1 cellular context compared by ENCODE assay signal in genomic region chr9:14198544-14199510, GRCh38.
A peak's percentile ranks its signal among the peaks of the same experiment; 100 is the strongest.
TF ChIP-seq lines count a peak whose summit lies in the region.

No MANE protein-coding gene starts in this region.

TF ChIP-seq in HEK293, 187 proteins besides CTCF, POLR2A, EP300 and RAD21 (continued from another document):
- no peak for TF ChIP-seq SCRT2 (tag by site-specific recombination; IDR thresholded peaks at IDR 0.05)
- TF ChIP-seq MZF1 (tag by site-specific recombination; IDR thresholded peaks at IDR 0.05; ENCODE audit: borderline replicate concordance): no peak
- no peak for TF ChIP-seq ZNF654 (tag by site-specific recombination; IDR thresholded peaks at IDR 0.05; ENCODE audit: low read depth)
- TF ChIP-seq ZNF677 (tag by site-specific recombination; IDR thresholded peaks at IDR 0.05): no peak
- TF ChIP-seq ZNF292 (tag by site-specific recombination; IDR thresholded peaks at IDR 0.05; ENCODE audit: borderline replicate concordance, low read depth): no peak
- TF ChIP-seq SP7 (tag by site-specific recombination; IDR thresholded peaks at IDR 0.05): no peak
- no peak for TF ChIP-seq ZNF701 (tag by site-specific recombination; IDR thresholded peaks at IDR 0.05)
- no peak for TF ChIP-seq ZNF521 (tag by site-specific recombination; IDR thresholded peaks at IDR 0.05)
- no peak for TF ChIP-seq ZNF76 (tag by site-specific recombination; IDR thresholded peaks at IDR 0.05; ENCODE audit: borderline replicate concordance, low read depth)
- TF ChIP-seq ZBTB44 (tag by site-specific recombination; IDR thresholded peaks at IDR 0.05): no peak
- TF ChIP-seq ZNF544 (tag by site-specific recombination; IDR thresholded peaks at IDR 0.05): no peak
- TF ChIP-seq IKZF3 (tag by site-specific recombination; IDR thresholded peaks at IDR 0.05): no peak
- no peak for TF ChIP-seq ZNF585B (tag by site-specific recombination; IDR thresholded peaks at IDR 0.05)
- no peak for TF ChIP-seq HIC1 (tag by site-specific recombination; IDR thresholded peaks at IDR 0.05)
- TF ChIP-seq ZNF449 (tag by site-specific recombination; IDR thresholded peaks at IDR 0.05): 0 out of 2 replicates have a peak, but pooled peaks have one; percentile 43
- peak; percentile 34 for TF ChIP-seq ZNF335 (tag by site-specific recombination; conservative IDR thresholded peaks at IDR 0.05)
- no peak for TF ChIP-seq ZFHX2 (tag by site-specific recombination; conservative IDR thresholded peaks at IDR 0.05)
- no peak for TF ChIP-seq ZNF37A (tag by site-specific recombination; IDR thresholded peaks at IDR 0.05)
- no peak for TF ChIP-seq ZBTB49 (tag by site-specific recombination; IDR thresholded peaks at IDR 0.05; ENCODE audit: low read depth)
- TF ChIP-seq PRDM2 (tag by site-specific recombination; IDR thresholded peaks at IDR 0.05; ENCODE audit: borderline replicate concordance): no peak
- no peak for TF ChIP-seq ZNF274 (IDR thresholded peaks at IDR 0.05; ENCODE audit: low read length)
- no peak for TF ChIP-seq ZNF274 (tag by site-specific recombination; IDR thresholded peaks at IDR 0.05; ENCODE audit: borderline replicate concordance)
- TF ChIP-seq ZNF354C (tag by site-specific recombination; IDR thresholded peaks at IDR 0.05; ENCODE audit: borderline replicate concordance, low read depth): no peak
- no peak for TF ChIP-seq ZNF639 (tag by site-specific recombination; IDR thresholded peaks at IDR 0.05)
- TF ChIP-seq YY2 (tag by site-specific recombination; IDR thresholded peaks at IDR 0.05): no peak
- no peak for TF ChIP-seq ZSCAN16 (tag by site-specific recombination; IDR thresholded peaks at IDR 0.05)
- TF ChIP-seq ZBTB8A (tag by site-specific recombination; IDR thresholded peaks at IDR 0.05): no peak
- no peak for TF ChIP-seq KLF16 (tag by site-specific recombination; IDR thresholded peaks at IDR 0.05)
- no peak for TF ChIP-seq ZNF514 (tag by site-specific recombination; IDR thresholded peaks at IDR 0.05)
- TF ChIP-seq FEZF1 (tag by site-specific recombination; IDR thresholded peaks at IDR 0.05): peak; percentile 33; the same call in 1 of the 2 replicates
- no peak for TF ChIP-seq GLIS2 (tag by site-specific recombination; IDR thresholded peaks at IDR 0.05)
- no peak for TF ChIP-seq ZNF433 (tag by site-specific recombination; IDR thresholded peaks at IDR 0.05; ENCODE audit: low read depth)
- peak; percentile 76 for TF ChIP-seq ZBTB20 (tag by site-specific recombination; IDR thresholded peaks at IDR 0.05)
